9 cellular contexts compared by ENCODE assay signal in genomic region chr5:121503111-121503840, GRCh38.
A peak's percentile ranks its signal among the peaks of the same experiment; 100 is the strongest.
DNase-seq lines count a peak whose midpoint lies in the region; ATAC-seq and TF ChIP-seq lines count a peak whose summit lies in the region.
"Had no signal": no experiment of that assay in that cellular context is flagged by ENCODE, and none has a peak within 500 bp of the region (broad histone marks: within the 10 kb centered on the region; RNA-seq: fewer than 3 reads in every experiment).

No MANE protein-coding gene starts in this region.

- H3K79me2 ChIP-seq in OCI-LY7 (ENCODE audit: insufficient read depth, low read depth, low read length): no peaks in the 10 kb centered on the region

- ATAC-seq in HG03457 (IDR thresholded peaks at IDR 0.05; ENCODE audit: unreplicated experiment) (no peak), HG03521 (IDR thresholded peaks at IDR 0.05; ENCODE audit: unreplicated experiment) (no peak)
- ATAC-seq: activated T-cell treated with anti-CD3 and anti-CD28 coated beads, Interleukin-2, amount 50 U/mL, for 4 hours had no signal

- DNase-seq in OCI-LY7 (ENCODE audit: low spot score): peak; percentile 8
- peak; percentile 3 for DNase-seq in fibroblast of pulmonary artery (ENCODE audit: low read depth)
- peak; percentile 42 for DNase-seq in pons (ENCODE audit: low spot score)
- DNase-seq in sigmoid colon: no peak
- DNase-seq in germinal center (ENCODE audit: low spot score): no peak
- DNase-seq: activated T-cell treated with anti-CD3 and anti-CD28 coated beads, Interleukin-2, amount 50 U/mL, for 4 hours had no signal

- POLR2A ChIA-PET in HEK293 (lab: Yijun Ruan, JAX): no interaction called here
- POLR2A ChIA-PET in OCI-LY7 (lab: Charles Lee): no interaction called here

- no peaks in the 10 kb centered on the region for H3K9me2 ChIP-seq in OCI-LY7 (ENCODE audit: insufficient read depth, low read length)

- H3K4me2 ChIP-seq in OCI-LY7 (ENCODE audit: low read length): no peak overlapping the region

- H4K20me1 ChIP-seq in OCI-LY7 (ENCODE audit: insufficient read depth, low read length): no peaks in the 10 kb centered on the region

- H3K27me3 ChIP-seq in sigmoid colon: no peaks in the 10 kb centered on the region

- no TSS peak for BruUV-seq in OCI-LY7 (replicated peaks; lab: Mats Ljungman, UMichigan)

- 24 to 50% methylated on average over 2 of the region's 2 CpGs for WGBS in sigmoid colon, 2 donors

- CTCF ChIA-PET in HEK293 (lab: Yijun Ruan, JAX) (interaction anchor here (0.7 kb wide), 2 partner anchors 217 to 687 kb away, joined by 4 read pairs; no protein-coding TSS in a partner anchor), OCI-LY7 (lab: Charles Lee; ENCODE audit: unreplicated experiment) (no interaction called here)

- no peak for TF ChIP-seq EP300 in sigmoid colon (IDR thresholded peaks at IDR 0.05)

- no peaks in the 10 kb centered on the region for H3K36me3 ChIP-seq in HEK293 (ENCODE audit: control insufficient read depth in 2 of 2, insufficient read depth in 1 of 2, low read length in 2 of 2)
- H3K36me3 ChIP-seq in OCI-LY7 (ENCODE audit: insufficient read depth, low read length): no peaks in the 10 kb centered on the region
- H3K36me3 ChIP-seq in sigmoid colon: no peaks in the 10 kb centered on the region

- H3K9me3 ChIP-seq in HEK293 (ENCODE audit: control insufficient read depth, insufficient read depth, low read depth, low read length): no peaks in the 10 kb centered on the region
- no peaks in the 10 kb centered on the region for H3K9me3 ChIP-seq in OCI-LY7 (ENCODE audit: low read length)
- peaks cover 0 to 2% (median 0%) of the 10 kb centered on the region in 4 donors for H3K9me3 ChIP-seq in sigmoid colon

- H3K27ac ChIP-seq in HEK293 (ENCODE audit: extremely low read depth, low read depth, low read length) (no peak overlapping the region), OCI-LY7 (ENCODE audit: low read depth, low read length, poor library complexity, severe bottlenecking) (no peak overlapping the region), sigmoid colon (no peak overlapping the region)

- TF ChIP-seq CTCF in HEK293 (tag by site-specific recombination; IDR thresholded peaks at IDR 0.05): no peak
- TF ChIP-seq CTCF in OCI-LY7 (conservative IDR thresholded peaks at IDR 0.05; ENCODE audit: low read length): no peak
- TF ChIP-seq CTCF in fibroblast of pulmonary artery (IDR thresholded peaks at IDR 0.05; ENCODE audit: low read length, missing control alignments): no peak
- TF ChIP-seq CTCF in sigmoid colon (IDR thresholded peaks at IDR 0.05): no peak

- intact Hi-C loops in OCI-LY7 (cut with micrococcal nuclease; ENCODE audit: unreplicated experiment) (no loop called here), sigmoid colon (cut with DNase I) (no loop called here)

- H3K4me1 ChIP-seq in HEK293 (ENCODE audit: control insufficient read depth, insufficient read depth, low read length) (peaks cover 4% of the 10 kb centered on the region; the same call in 1 of the 2 replicates), OCI-LY7 (ENCODE audit: insufficient read depth, low read length, poor library complexity, severe bottlenecking) (no peaks in the 10 kb centered on the region), sigmoid colon (no peaks in the 10 kb centered on the region)

- H3K4me3 ChIP-seq in HEK293 (ENCODE audit: low read depth, low read length) (no peak overlapping the region), OCI-LY7 (ENCODE audit: low read depth, low read length, poor library complexity, severe bottlenecking) (no peak overlapping the region), fibroblast of pulmonary artery (replicated peaks; ENCODE audit: low read depth, low read length) (no peak overlapping the region), sigmoid colon (no peak overlapping the region)

- no peak for TF ChIP-seq POLR2A in sigmoid colon (IDR thresholded peaks at IDR 0.05)

- no peak overlapping the region for H2AFZ ChIP-seq in OCI-LY7 (ENCODE audit: low read length)

TF ChIP-seq in HEK293, 187 proteins besides CTCF, POLR2A, EP300 and RAD21:
- TF ChIP-seq KLF10 (tag by site-specific recombination; IDR thresholded peaks at IDR 0.05) (peak; percentile 51; the same call in 1 of the 2 replicates), GLI4 (tag by site-specific recombination; IDR thresholded peaks at IDR 0.05) (no peak), ZNF138 (tag by site-specific recombination; IDR thresholded peaks at IDR 0.05; ENCODE audit: borderline replicate concordance) (no peak), ZNF350 (tag by site-specific recombination; IDR thresholded peaks at IDR 0.05) (peak; percentile 63; the same call in 1 of the 2 replicates), ZSCAN18 (tag by site-specific recombination; IDR thresholded peaks at IDR 0.05) (no peak), ZNF830 (tag by site-specific recombination; IDR thresholded peaks at IDR 0.05; ENCODE audit: low read depth) (peak; percentile 40; the same call in 1 of the 2 replicates), ZNF660 (tag by site-specific recombination; IDR thresholded peaks at IDR 0.05) (peak; percentile 54; the same call in 1 of the 2 replicates), ZNF549 (tag by site-specific recombination; IDR thresholded peaks at IDR 0.05) (0 out of 2 replicates have a peak, but pooled peaks have one; percentile 45)

Comparison
In these comparisons a context has a peak if more than half of its experiments do, and no peak if none do; other contexts are left out.
1. DNase-seq: peak in OCI-LY7 (single experiment), fibroblast of pulmonary artery (single experiment) and pons (single experiment); none in sigmoid colon (single experiment) and germinal center (single experiment).